ENCODE assay signal across 7 cellular contexts in genomic region chr2:219175928-219176817, GRCh38. TPM values are rescaled to one million over a fixed set of nuclear protein-coding genes. Genes with fewer than 3 reads are reported as not detected.
DNase-seq lines count a peak whose midpoint lies in the region; TF ChIP-seq lines count a peak whose summit lies in the region.

No MANE protein-coding gene starts in this region.

- WGBS in GM23248 (ENCODE audit: low coverage in 1 of 2, low lambda C conversion rate in 2 of 2, missing lambda C conversion rate in 2 of 2), 2 experiments: 2 to 3% methylated on average over 32 to 36 of the region's 45 CpGs
- WGBS in esophagus muscularis mucosa: 12% methylated on average over 8 of the region's 45 CpGs
- WGBS in transverse colon (ENCODE audit: low coverage in 1 of 2), 2 donors: 2 to 3% methylated on average over 4 to 27 of the region's 45 CpGs

- TF ChIP-seq CTCF in GM12865 (IDR thresholded peaks at IDR 0.05; ENCODE audit: insufficient read depth, low read depth, low read length, missing control alignments): no peak
- 0 out of 2 replicates have a peak, but pooled peaks have one; percentile 12 for TF ChIP-seq CTCF in LNCaP clone FGC (IDR thresholded peaks at IDR 0.05; ENCODE audit: control insufficient read depth, extremely low read depth, insufficient read depth)
- TF ChIP-seq CTCF in esophagus muscularis mucosa (IDR thresholded peaks at IDR 0.05): peak in 2 of 3 experiments; percentile 10 to 13
- peak in 4 of 5 experiments; percentile 7 to 44 (median 14) for TF ChIP-seq CTCF in transverse colon (IDR thresholded peaks at IDR 0.05)

- peak overlapping the region; percentile 98 for H3K4me2 ChIP-seq in GM23248 (ENCODE audit: unreplicated experiment)

- in situ Hi-C loops in GM23248 (cut with MboI): no loop called here
- in situ Hi-C loops in transverse colon (cut with MboI; ENCODE audit: low pct_ligation_motif_present in 1 of 4, low pct_unique_long_range_greater_than_20kb in 1 of 4, low sequenced_read_pairs in 3 of 4): loop anchor here in 2 of 4 donors (10.0 kb wide), 1 partner anchor 119 kb away; no protein-coding TSS in a partner anchor

- TF ChIP-seq EP300 in esophagus muscularis mucosa (IDR thresholded peaks at IDR 0.05) (no peak), transverse colon (IDR thresholded peaks at IDR 0.05; ENCODE audit: low read depth) (no peak)

- H3K36me3 ChIP-seq in GM23248 (ENCODE audit: low read depth): peaks cover 19% of the 10 kb centered on the region; the same call in 1 of the 2 replicates
- H3K36me3 ChIP-seq in esophagus muscularis mucosa: peaks cover 36 to 57% (median 53%) of the 10 kb centered on the region in 4 donors
- H3K36me3 ChIP-seq in transverse colon: peaks cover 0 to 29% (median 14%) of the 10 kb centered on the region in 4 donors

- H3F3A ChIP-seq in GM23248 (ENCODE audit: insufficient read depth): peaks cover 16% of the 10 kb centered on the region

- peak; percentile 62 for DNase-seq in GM12865 (ENCODE audit: low read depth)
- DNase-seq in GM23248: peak; percentile 70
- DNase-seq in LNCaP clone FGC (ENCODE audit: low read depth): no peak
- peak; percentile 42 to 55 for DNase-seq in activated CD4-positive, alpha-beta T cell treated with anti-CD3 and anti-CD28 coated beads, Interleukin-2, amount 50 U/mL, for 48 hours
- peak; percentile 91 for DNase-seq in esophagus muscularis mucosa (ENCODE audit: extremely low spot score)
- DNase-seq in myocyte (ENCODE audit: low read depth): peak; percentile 69
- peak; percentile 74 for DNase-seq in transverse colon

- intact Hi-C loops in esophagus muscularis mucosa (cut with DNase I): loop anchor here (10.0 kb wide), 1 partner anchor 209 kb away; the partner anchor contains the start of gene DNPEP
- intact Hi-C loops in transverse colon (cut with DNase I; ENCODE audit: low total_unique reads): loop anchor here (2.0 kb wide), 1 partner anchor 105 kb away; no protein-coding TSS in a partner anchor

- H3K27ac ChIP-seq in GM23248 (peak overlapping the region; percentile 98), esophagus muscularis mucosa (replicated peaks in 1 of 4) (peak overlapping the region; percentile 95 to 100 (median 96)), transverse colon (peak overlapping the region; percentile 93 to 100 (median 96))

- H3K9me3 ChIP-seq in GM23248 (ENCODE audit: low read depth): no peaks in the 10 kb centered on the region
- H3K9me3 ChIP-seq in esophagus muscularis mucosa: no peaks in the 10 kb centered on the region
- no peaks in the 10 kb centered on the region for H3K9me3 ChIP-seq in transverse colon

- H3K4me3 ChIP-seq in GM12865 (ENCODE audit: low read depth, low read length) (peak overlapping the region; percentile 88), GM23248 (peak overlapping the region; percentile 92), LNCaP clone FGC (ENCODE audit: low read depth, low read length) (peak overlapping the region; percentile 75), esophagus muscularis mucosa (peak overlapping the region; percentile 95 to 100 (median 96)), transverse colon (peak overlapping the region; percentile 57 to 100 (median 92))

- TF ChIP-seq POLR2A in esophagus muscularis mucosa (IDR thresholded peaks at IDR 0.05; ENCODE audit: low read depth): no peak
- TF ChIP-seq POLR2A in transverse colon (IDR thresholded peaks at IDR 0.05): no peak

- H4K20me1 ChIP-seq in GM23248 (ENCODE audit: insufficient read depth): no peaks in the 10 kb centered on the region; the same call in 1 of the 2 replicates

- H2AFZ ChIP-seq in GM23248: peak overlapping the region; percentile 79

- H3K4me1 ChIP-seq in GM23248 (ENCODE audit: insufficient read depth) (peaks cover 28% of the 10 kb centered on the region), esophagus muscularis mucosa (peaks cover 28 to 64% (median 54%) of the 10 kb centered on the region in 4 donors), transverse colon (peaks cover 14 to 46% (median 27%) of the 10 kb centered on the region in 4 donors)

- H3K79me2 ChIP-seq in GM23248 (ENCODE audit: insufficient read depth): peaks cover 49% of the 10 kb centered on the region

- peak overlapping the region; percentile 95 for H3K9ac ChIP-seq in GM23248

- H3K9me2 ChIP-seq in GM23248 (ENCODE audit: insufficient read depth): no peaks in the 10 kb centered on the region

- H3K27me3 ChIP-seq in GM23248 (replicated peaks; ENCODE audit: insufficient read depth) (no peaks in the 10 kb centered on the region), esophagus muscularis mucosa (no peaks in the 10 kb centered on the region), transverse colon (no peaks in the 10 kb centered on the region)

RNA-seq across cellular contexts. Expression of gene CNPPD1, which starts 0.6 kb away (rescaled TPM):
- total RNA-seq in GM23248 (2014; rRNA removed; shearing (Covaris generic)): 34.5 and 35.2 TPM in 2 replicates
- 43.8 and 43.9 TPM in 2 replicates for polyA plus RNA-seq in GM23248 (2016; fragmentation: Nextera tagmentation; extraction: Ambion mirVana)
- total RNA-seq in esophagus muscularis mucosa (10 to 100 TPM; 41.9 to 98.0 (median 61.9) TPM), myocyte (28.9 and 35.2 TPM in 2 replicates), transverse colon (100 to 1,000 TPM in 3 of 4 donors, 10 to 100 TPM in 1; 50.4 to 114 (median 106) TPM)
- polyA plus RNA-seq in myocyte (2012): 50.0 TPM

RNA-seq across cellular contexts. Expression of gene RETREG2, which starts 1.9 kb away (rescaled TPM):
- total RNA-seq in GM23248 (2014; rRNA removed; shearing (Covaris generic)): 98.9 and 120 TPM in 2 replicates
- 20.7 and 21.5 TPM in 2 replicates for polyA plus RNA-seq in GM23248 (2016; fragmentation: Nextera tagmentation; extraction: Ambion mirVana)
- total RNA-seq in esophagus muscularis mucosa (10 to 100 TPM; 44.0 to 69.3 (median 56.3) TPM), myocyte (68.9 and 76.6 TPM in 2 replicates), transverse colon (100 to 1,000 TPM in 2 of 4 donors, 10 to 100 TPM in 2; 37.8 to 226 (median 102) TPM)
- 95.8 TPM for polyA plus RNA-seq in myocyte (2012)

RNA-seq across cellular contexts. Expression of gene SLC23A3, which starts 6.3 kb away (rescaled TPM):
- 0.13 and 1.2 TPM in 2 replicates for total RNA-seq in GM23248 (2014; rRNA removed; shearing (Covaris generic))
- 0.24 and 0.58 TPM in 2 replicates for polyA plus RNA-seq in GM23248 (2016; fragmentation: Nextera tagmentation; extraction: Ambion mirVana)
- total RNA-seq in esophagus muscularis mucosa: under 1 TPM; 0.23 to 0.58 (median 0.37) TPM
- 0.26 TPM in 1 of 2 replicates, not detected in the other for total RNA-seq in myocyte
- polyA plus RNA-seq in myocyte (2012): 0.90 TPM
- total RNA-seq in transverse colon: 10 to 100 TPM in 3 of 4 donors, 1 to 10 TPM in 1; 5.4 to 18.4 (median 15.7) TPM

RNA-seq across cellular contexts. Expression of gene NHEJ1, which starts 15.6 kb away (rescaled TPM):
- total RNA-seq in GM23248 (2014; rRNA removed; shearing (Covaris generic)): 8.3 and 16.1 TPM in 2 replicates
- polyA plus RNA-seq in GM23248 (2016; fragmentation: Nextera tagmentation; extraction: Ambion mirVana): 8.3 and 10.5 TPM in 2 replicates
- 10 to 100 TPM; 15.1 to 24.4 (median 17.8) TPM for total RNA-seq in esophagus muscularis mucosa
- total RNA-seq in myocyte: 13.6 and 14.3 TPM in 2 replicates
- 5.5 TPM for polyA plus RNA-seq in myocyte (2012)
- 10 to 100 TPM; 50.5 to 90.2 (median 65.3) TPM for total RNA-seq in transverse colon

RNA-seq across cellular contexts. Expression of gene ZFAND2B, which starts 30.4 kb away (rescaled TPM):
- 39.3 and 42.4 TPM in 2 replicates for total RNA-seq in GM23248 (2014; rRNA removed; shearing (Covaris generic))
- 36.0 and 38.9 TPM in 2 replicates for polyA plus RNA-seq in GM23248 (2016; fragmentation: Nextera tagmentation; extraction: Ambion mirVana)
- total RNA-seq in esophagus muscularis mucosa (10 to 100 TPM; 27.0 to 50.1 (median 36.9) TPM), myocyte (43.0 and 50.1 TPM in 2 replicates), transverse colon (100 to 1,000 TPM in 3 of 4 donors, 10 to 100 TPM in 1; 90.2 to 156 (median 119) TPM)
- 40.1 TPM for polyA plus RNA-seq in myocyte (2012)
